Comparison of ENCODE assay signal across 12 cellular contexts in the genomic region with DNA sequence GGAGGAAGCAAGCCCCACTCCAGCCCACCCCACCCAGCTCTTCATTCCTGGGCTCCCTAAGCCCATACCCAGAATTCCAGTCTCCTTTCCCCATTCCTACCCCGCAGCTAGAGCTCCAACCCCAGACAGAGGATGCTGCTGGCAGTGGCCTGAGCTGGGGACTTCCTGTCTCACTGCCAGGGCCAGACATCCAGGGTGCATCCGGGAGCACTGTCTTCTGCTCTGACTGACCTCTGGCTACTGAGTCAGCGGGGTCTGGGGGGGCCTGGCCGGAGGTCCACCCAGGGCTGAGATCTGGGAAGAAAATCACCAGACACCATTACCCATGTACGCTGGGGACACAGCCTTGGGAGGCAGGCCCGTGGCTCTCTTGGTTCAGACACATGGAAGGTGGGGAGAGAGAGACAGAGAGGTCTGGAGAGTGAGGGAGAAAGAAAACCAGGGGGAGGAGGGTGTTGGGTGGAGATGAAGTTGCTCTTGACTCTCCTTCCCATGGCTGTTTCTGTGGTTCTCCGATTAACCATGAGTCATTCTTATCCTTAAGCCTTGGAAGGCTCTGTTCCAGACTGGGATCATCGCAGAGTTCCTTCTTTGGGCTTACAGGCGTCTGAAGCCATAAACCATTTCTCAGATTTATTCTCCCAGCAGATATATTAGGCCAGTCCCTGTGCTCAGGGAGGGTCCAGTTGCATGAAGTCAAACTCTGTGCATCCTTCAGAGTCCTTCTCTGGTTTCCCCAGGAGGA. TPM values are rescaled to one million over a fixed set of nuclear protein-coding genes. Genes with fewer than 3 reads are reported as not detected.
DNase-seq lines count a peak whose midpoint lies in the region; ATAC-seq and TF ChIP-seq lines count a peak whose summit lies in the region.
"Had no signal": no experiment of that assay in that cellular context is flagged by ENCODE, and none has a peak within 500 bp of the region (broad histone marks: within the 10 kb centered on the region; RNA-seq: fewer than 3 reads in every experiment).

No MANE protein-coding gene starts in this region.

- in situ Hi-C loops in G401 (cut with HindIII; ENCODE audit: low sequenced_read_pairs), result no loop called here

- ATAC-seq in GM21786 (IDR thresholded peaks at IDR 0.05; ENCODE audit: unreplicated experiment), result no peak
- ATAC-seq: natural killer cell treated with Interleukin-12 subunit alpha and Interleukin-12 subunit beta and Interleukin-15 and Interleukin-18, amount 100 ng/mL, for 72 hours; stimulated activated memory B cell treated with anti-CD40 and anti-IgM and Interleukin-4, amounts not matched to agents 10 μg/mL and 1 μg/mL and 100 μg/mL, for 72 hours had no signal

- TF ChIP-seq CTCF in AG09319 (IDR thresholded peaks at IDR 0.05; ENCODE audit: low read depth, low read length) (no peak), fibroblast of pulmonary artery (IDR thresholded peaks at IDR 0.05; ENCODE audit: low read length, missing control alignments) (no peak)

- intact Hi-C loops in posterior vena cava (cut with DNase I), result loop anchor here in 1 of 2 donors (2.0 kb wide), 1 partner anchor 18 kb away; no protein-coding TSS in a partner anchor

- H3K4me3 ChIP-seq in SJSA1 (no peak overlapping the region), fibroblast of pulmonary artery (replicated peaks; ENCODE audit: low read depth, low read length) (no peak overlapping the region)

- H3K36me3 ChIP-seq in SJSA1, result no peaks in the 10 kb centered on the region

- H3K27me3 ChIP-seq in SJSA1 (replicated peaks), result no peaks in the 10 kb centered on the region

- peaks cover 21% of the 10 kb centered on the region for H3K4me1 ChIP-seq in SJSA1 (replicated peaks)

- DNase-seq in AG09319 (ENCODE audit: extremely low read depth, low read depth) (peak; percentile 18), SJSA1 (ENCODE audit: low read depth in 1 of 2, low spot score in 2 of 2) (peak in 1 of 2 experiments; percentile 57), fibroblast of pulmonary artery (ENCODE audit: low read depth) (peak; percentile 67), posterior vena cava (ENCODE audit: low spot score) (peak; percentile 90), cerebellar nuclear complex (lab: John Stamatoyannopoulos, UW) (no peak), G401 (ENCODE audit: low spot score) (no peak), NCI-H1105 treated with DMSO at 0.1 percent for 48 hours (lab: John Stamatoyannopoulos, UW) (no peak)
- DNase-seq: activated CD4-positive, alpha-beta T cell treated with anti-CD3 and anti-CD28 coated beads for 48 hours; CD4-positive, alpha-beta T cell had no signal

- H3K9me3 ChIP-seq in SJSA1 (replicated peaks), result no peaks in the 10 kb centered on the region

- H3K27ac ChIP-seq in SJSA1, result peak overlapping the region; percentile 54

RNA-seq across cellular contexts. Expression of gene TSPAN15, which starts 23.6 kb away (rescaled TPM):
- total RNA-seq in SJSA1 (2014; rRNA removed; shearing (Covaris generic)), result 6.3 and 7.8 TPM in 2 replicates
- total RNA-seq in posterior vena cava, result 10 to 100 TPM; 44.6 to 45.6 TPM
- total RNA-seq in G401 (2014; rRNA removed; shearing (Covaris generic)), result 10.2 and 14.6 TPM in 2 replicates

RNA-seq across cellular contexts. Expression of gene TACR2, which starts 58.1 kb away (rescaled TPM):
- not detected in 2 replicates for total RNA-seq in SJSA1 (2014; rRNA removed; shearing (Covaris generic))
- 1 to 10 TPM in 1 of 2 donors, under 1 TPM in 1; 0.71 to 3.0 TPM for total RNA-seq in posterior vena cava
- not detected in 2 replicates for total RNA-seq in G401 (2014; rRNA removed; shearing (Covaris generic))
- total RNA-seq: CD4-positive, alpha-beta T cell; natural killer cell treated with Interleukin-12 subunit alpha and Interleukin-12 subunit beta and Interleukin-15 and Interleukin-18, amount 100 ng/mL, for 72 hours had no signal

Comparison
In these comparisons a context has a peak if more than half of its experiments do, and no peak if none do; other contexts are left out.
1. DNase-seq: peak in AG09319 (single experiment), fibroblast of pulmonary artery (single experiment) and posterior vena cava (single experiment); none in cerebellar nuclear complex (0 of 2), G401 (single experiment) and NCI-H1105 treated with DMSO at 0.1 percent for 48 hours (single experiment).